ENCODE assay signal across 35 cellular contexts in genomic region chr3:73069187-73069586, GRCh38.
"Had no signal": no experiment of that assay in that cellular context is flagged by ENCODE, and none has a peak within 500 bp of the region (broad histone marks: within the 10 kb centered on the region; RNA-seq: fewer than 3 reads in every experiment).

No MANE protein-coding gene starts in this region.

- DNase-seq: activated CD4-positive, alpha-beta memory T cell treated with anti-CD3 and anti-CD28 coated beads, Interleukin-2, amount 10 ng/mL, durations not matched to agents 7 days and 5 days; activated CD4-positive, alpha-beta T cell treated with anti-CD3 and anti-CD28 coated beads for 1 hour; activated CD4-positive, alpha-beta T cell treated with anti-CD3 and anti-CD28 coated beads for 48 hours; activated CD4-positive, CD25-positive, alpha-beta regulatory T cell; activated CD8-positive, alpha-beta memory T cell treated with anti-CD3 and anti-CD28 coated beads for 24 hours; activated CD8-positive, alpha-beta memory T cell treated with anti-CD3 and anti-CD28 coated beads, Interleukin-2, amount 10 ng/mL, durations not matched to agents 7 days and 5 days; activated CD8-positive, alpha-beta memory T cell treated with anti-CD3 and anti-CD28 coated beads, Interleukin-2, amount 50 U/mL, for 48 hours; activated effector memory CD4-positive, alpha-beta T cell treated with anti-CD3 and anti-CD28 coated beads, Interleukin-2, amount 50 U/mL, for 16 hours; activated naive CD4-positive, alpha-beta T cell; activated naive CD4-positive, alpha-beta T cell treated with anti-CD3 and anti-CD28 coated beads, Interleukin-2, amount 50 U/mL, for 16 hours; activated naive CD8-positive, alpha-beta T cell treated with anti-CD3 and anti-CD28 coated beads for 36 hours; activated T-cell treated with anti-CD3 and anti-CD28 coated beads, Interleukin-2, amount 50 U/mL, for 48 hours; amniotic stem cell; aorta; brain microvascular endothelial cell; NCI-H1092 treated with DMSO at 0.1 percent for 48 hours; NCI-H1417; NCI-H146; NCI-H187; NCI-H2029 treated with DMSO at 0.1 percent for 48 hours; NCI-H2107; NCI-H2171 treated with DMSO at 0.1 percent for 48 hours; NCI-H2227 treated with DMSO at 0.1 percent for 48 hours; NCI-H524 treated with DMSO at 0.1 percent for 48 hours; NK-92 treated with Interleukin-12 subunit alpha and Interleukin-12 subunit beta, amount 100 ng/mL, for 24 hours; PC-3; Peyer's patch; RPMI8226; SW 1271; T-helper 1 cell; T-helper 2 cell; T-helper 9 cell had no signal

- H3K27ac Mint-ChIP-seq: activated CD4-positive, alpha-beta memory T cell treated with anti-CD3 and anti-CD28 coated beads, Interleukin-2, amount 10 ng/mL, durations not matched to agents 7 days and 5 days; activated CD8-positive, alpha-beta memory T cell treated with anti-CD3 and anti-CD28 coated beads, Interleukin-2, amount 10 ng/mL, durations not matched to agents 7 days and 5 days; activated naive CD8-positive, alpha-beta T cell treated with anti-CD3 and anti-CD28 coated beads for 36 hours had no signal

- H3K4me3 ChIP-seq: Peyer's patch had no signal

- H3K27me3 ChIP-seq: brain microvascular endothelial cell, Peyer's patch had no signal

- ATAC-seq: activated CD8-positive, alpha-beta memory T cell treated with anti-CD3 and anti-CD28 coated beads, Interleukin-2, amount 10 ng/mL, durations not matched to agents 7 days and 5 days; PC-3 had no signal

- H3K27me3 Mint-ChIP-seq: activated CD4-positive, alpha-beta memory T cell treated with anti-CD3 and anti-CD28 coated beads, Interleukin-2, amount 10 ng/mL, durations not matched to agents 7 days and 5 days; activated CD8-positive, alpha-beta memory T cell treated with anti-CD3 and anti-CD28 coated beads, Interleukin-2, amount 10 ng/mL, durations not matched to agents 7 days and 5 days; activated naive CD8-positive, alpha-beta T cell treated with anti-CD3 and anti-CD28 coated beads for 36 hours; central memory CD8-positive, alpha-beta T cell had no signal

- H3K4me3 Mint-ChIP-seq: activated CD4-positive, alpha-beta memory T cell treated with anti-CD3 and anti-CD28 coated beads, Interleukin-2, amount 10 ng/mL, durations not matched to agents 7 days and 5 days; activated CD8-positive, alpha-beta memory T cell treated with anti-CD3 and anti-CD28 coated beads, Interleukin-2, amount 10 ng/mL, durations not matched to agents 7 days and 5 days; activated naive CD8-positive, alpha-beta T cell treated with anti-CD3 and anti-CD28 coated beads for 36 hours; central memory CD8-positive, alpha-beta T cell had no signal

- H3K27ac ChIP-seq: brain microvascular endothelial cell, KMS-11, Peyer's patch, VCaP had no signal

- H3K9me3 Mint-ChIP-seq: activated CD4-positive, alpha-beta memory T cell treated with anti-CD3 and anti-CD28 coated beads, Interleukin-2, amount 10 ng/mL, durations not matched to agents 7 days and 5 days; activated naive CD8-positive, alpha-beta T cell treated with anti-CD3 and anti-CD28 coated beads for 36 hours; central memory CD8-positive, alpha-beta T cell had no signal

- H3K4me1 ChIP-seq: Peyer's patch had no signal

- H3K9me3 ChIP-seq: Peyer's patch had no signal
